Comparison of ENCODE assay signal across 1 cellular context in the genomic region with DNA sequence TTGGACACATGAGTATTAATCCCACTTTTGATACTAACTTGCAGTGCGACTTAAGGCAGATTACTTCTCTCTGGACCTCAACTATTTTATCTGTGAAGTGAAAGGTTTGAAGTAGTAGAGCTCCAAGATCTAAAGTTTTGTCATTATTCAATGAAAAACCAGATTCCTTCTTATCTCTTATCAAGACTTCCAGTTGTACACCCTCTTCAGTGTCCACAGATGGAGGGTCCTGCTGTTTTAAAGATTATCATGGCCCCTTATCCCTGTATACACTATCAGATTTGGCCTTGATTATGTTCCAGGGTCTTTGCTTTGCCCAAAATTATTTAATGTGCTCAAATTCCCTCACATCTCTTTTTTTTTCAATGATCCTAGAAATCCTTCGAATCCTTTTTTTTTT.
TF ChIP-seq lines count a peak whose summit lies in the region.

No MANE protein-coding gene starts in this region.

TF ChIP-seq in K562, 482 proteins besides CTCF, POLR2A, EP300 and RAD21:
- TF ChIP-seq ZNF212 (CRISPR knock-in tag; IDR thresholded peaks at IDR 0.05): no peak
- peak; percentile 55 for TF ChIP-seq CBFA2T2 (conservative IDR thresholded peaks at IDR 0.05)
- no peak for TF ChIP-seq LCOR (CRISPR knock-in tag; IDR thresholded peaks at IDR 0.05)
- TF ChIP-seq STAT5A (IDR thresholded peaks at IDR 0.05; ENCODE audit: borderline replicate concordance, low read length): 0 out of 2 replicates have a peak, but pooled peaks have one; percentile 17
- TF ChIP-seq HDGF (IDR thresholded peaks at IDR 0.05): no peak
- no peak for TF ChIP-seq ZNF146 (CRISPR knock-in tag; IDR thresholded peaks at IDR 0.05; ENCODE audit: unreplicated experiment)
- peak; percentile 16; the same call in 1 of the 2 replicates for TF ChIP-seq TCF3 (CRISPR knock-in tag; IDR thresholded peaks at IDR 0.05)
- TF ChIP-seq, protein P1, sequence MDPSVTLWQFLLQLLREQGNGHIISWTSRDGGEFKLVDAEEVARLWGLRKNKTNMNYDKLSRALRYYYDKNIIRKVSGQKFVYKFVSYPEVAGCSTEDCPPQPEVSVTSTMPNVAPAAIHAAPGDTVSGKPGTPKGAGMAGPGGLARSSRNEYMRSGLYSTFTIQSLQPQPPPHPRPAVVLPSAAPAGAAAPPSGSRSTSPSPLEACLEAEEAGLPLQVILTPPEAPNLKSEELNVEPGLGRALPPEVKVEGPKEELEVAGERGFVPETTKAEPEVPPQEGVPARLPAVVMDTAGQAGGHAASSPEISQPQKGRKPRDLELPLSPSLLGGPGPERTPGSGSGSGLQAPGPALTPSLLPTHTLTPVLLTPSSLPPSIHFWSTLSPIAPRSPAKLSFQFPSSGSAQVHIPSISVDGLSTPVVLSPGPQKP (CRISPR knock-in tag; IDR thresholded peaks at IDR 0.05): no peak
- TF ChIP-seq, protein P2, sequence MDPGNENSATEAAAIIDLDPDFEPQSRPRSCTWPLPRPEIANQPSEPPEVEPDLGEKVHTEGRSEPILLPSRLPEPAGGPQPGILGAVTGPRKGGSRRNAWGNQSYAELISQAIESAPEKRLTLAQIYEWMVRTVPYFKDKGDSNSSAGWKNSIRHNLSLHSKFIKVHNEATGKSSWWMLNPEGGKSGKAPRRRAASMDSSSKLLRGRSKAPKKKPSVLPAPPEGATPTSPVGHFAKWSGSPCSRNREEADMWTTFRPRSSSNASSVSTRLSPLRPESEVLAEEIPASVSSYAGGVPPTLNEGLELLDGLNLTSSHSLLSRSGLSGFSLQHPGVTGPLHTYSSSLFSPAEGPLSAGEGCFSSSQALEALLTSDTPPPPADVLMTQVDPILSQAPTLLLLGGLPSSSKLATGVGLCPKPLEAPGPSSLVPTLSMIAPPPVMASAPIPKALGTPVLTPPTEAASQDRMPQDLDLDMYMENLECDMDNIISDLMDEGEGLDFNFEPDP (CRISPR knock-in tag; IDR thresholded peaks at IDR 0.05): no peak
- TF ChIP-seq TEAD4 (IDR thresholded peaks at IDR 0.05; ENCODE audit: low read length): peak; percentile 49; the same call in 1 of the 2 replicates
- TF ChIP-seq TEAD4 (CRISPR knock-in tag; IDR thresholded peaks at IDR 0.05; ENCODE audit: borderline replicate concordance): no peak
- TF ChIP-seq ZNF197 (CRISPR knock-in tag; IDR thresholded peaks at IDR 0.05; ENCODE audit: low read depth): no peak
- no peak for TF ChIP-seq ZNF165 (CRISPR knock-in tag; IDR thresholded peaks at IDR 0.05; ENCODE audit: borderline replicate concordance)
- TF ChIP-seq PHTF2 (CRISPR knock-in tag; IDR thresholded peaks at IDR 0.05): no peak
- TF ChIP-seq POLR2H (tag; IDR thresholded peaks at IDR 0.05; ENCODE audit: low read depth): 0 out of 2 replicates have a peak, but pooled peaks have one; percentile 33
- TF ChIP-seq SMAD3 (CRISPR knock-in tag; conservative IDR thresholded peaks at IDR 0.05): no peak
- no peak for TF ChIP-seq HCFC1 (IDR thresholded peaks at IDR 0.05; ENCODE audit: low read depth, low read length)
- TF ChIP-seq HDAC1 (IDR thresholded peaks at IDR 0.05): no peak
- TF ChIP-seq TAL1 (IDR thresholded peaks at IDR 0.05): peak; percentile 32; the same call in 1 of the 2 replicates
- TF ChIP-seq SMAD2 (IDR thresholded peaks at IDR 0.05; ENCODE audit: low read depth, low read length): no peak
- no peak for TF ChIP-seq ZNF263 (CRISPR knock-in tag; IDR thresholded peaks at IDR 0.05; ENCODE audit: borderline replicate concordance)
- no peak for TF ChIP-seq RBM17 (IDR thresholded peaks at IDR 0.05; ENCODE audit: borderline replicate concordance, low read depth, low read length)
- TF ChIP-seq, protein P3, sequence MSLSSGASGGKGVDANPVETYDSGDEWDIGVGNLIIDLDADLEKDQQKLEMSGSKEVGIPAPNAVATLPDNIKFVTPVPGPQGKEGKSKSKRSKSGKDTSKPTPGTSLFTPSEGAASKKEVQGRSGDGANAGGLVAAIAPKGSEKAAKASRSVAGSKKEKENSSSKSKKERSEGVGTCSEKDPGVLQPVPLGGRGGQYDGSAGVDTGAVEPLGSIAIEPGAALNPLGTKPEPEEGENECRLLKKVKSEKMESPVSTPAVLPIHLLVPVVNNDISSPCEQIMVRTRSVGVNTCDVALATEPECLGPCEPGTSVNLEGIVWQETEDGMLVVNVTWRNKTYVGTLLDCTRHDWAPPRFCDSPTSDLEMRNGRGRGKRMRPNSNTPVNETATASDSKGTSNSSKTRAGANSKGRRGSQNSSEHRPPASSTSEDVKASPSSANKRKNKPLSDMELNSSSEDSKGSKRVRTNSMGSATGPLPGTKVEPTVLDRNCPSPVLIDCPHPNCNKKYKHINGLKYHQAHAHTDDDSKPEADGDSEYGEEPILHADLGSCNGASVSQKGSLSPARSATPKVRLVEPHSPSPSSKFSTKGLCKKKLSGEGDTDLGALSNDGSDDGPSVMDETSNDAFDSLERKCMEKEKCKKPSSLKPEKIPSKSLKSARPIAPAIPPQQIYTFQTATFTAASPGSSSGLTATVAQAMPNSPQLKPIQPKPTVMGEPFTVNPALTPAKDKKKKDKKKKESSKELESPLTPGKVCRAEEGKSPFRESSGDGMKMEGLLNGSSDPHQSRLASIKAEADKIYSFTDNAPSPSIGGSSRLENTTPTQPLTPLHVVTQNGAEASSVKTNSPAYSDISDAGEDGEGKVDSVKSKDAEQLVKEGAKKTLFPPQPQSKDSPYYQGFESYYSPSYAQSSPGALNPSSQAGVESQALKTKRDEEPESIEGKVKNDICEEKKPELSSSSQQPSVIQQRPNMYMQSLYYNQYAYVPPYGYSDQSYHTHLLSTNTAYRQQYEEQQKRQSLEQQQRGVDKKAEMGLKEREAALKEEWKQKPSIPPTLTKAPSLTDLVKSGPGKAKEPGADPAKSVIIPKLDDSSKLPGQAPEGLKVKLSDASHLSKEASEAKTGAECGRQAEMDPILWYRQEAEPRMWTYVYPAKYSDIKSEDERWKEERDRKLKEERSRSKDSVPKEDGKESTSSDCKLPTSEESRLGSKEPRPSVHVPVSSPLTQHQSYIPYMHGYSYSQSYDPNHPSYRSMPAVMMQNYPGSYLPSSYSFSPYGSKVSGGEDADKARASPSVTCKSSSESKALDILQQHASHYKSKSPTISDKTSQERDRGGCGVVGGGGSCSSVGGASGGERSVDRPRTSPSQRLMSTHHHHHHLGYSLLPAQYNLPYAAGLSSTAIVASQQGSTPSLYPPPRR (CRISPR knock-in tag; IDR thresholded peaks at IDR 0.05; ENCODE audit: borderline replicate concordance): no peak
- no peak for TF ChIP-seq EWSR1 (IDR thresholded peaks at IDR 0.05; ENCODE audit: borderline replicate concordance, low read depth, partially characterized antibody)
- TF ChIP-seq HNRNPUL1 (IDR thresholded peaks at IDR 0.05; ENCODE audit: low read length): no peak
- TF ChIP-seq TRIM28 (IDR thresholded peaks at IDR 0.05): no peak
- TF ChIP-seq, protein P4, sequence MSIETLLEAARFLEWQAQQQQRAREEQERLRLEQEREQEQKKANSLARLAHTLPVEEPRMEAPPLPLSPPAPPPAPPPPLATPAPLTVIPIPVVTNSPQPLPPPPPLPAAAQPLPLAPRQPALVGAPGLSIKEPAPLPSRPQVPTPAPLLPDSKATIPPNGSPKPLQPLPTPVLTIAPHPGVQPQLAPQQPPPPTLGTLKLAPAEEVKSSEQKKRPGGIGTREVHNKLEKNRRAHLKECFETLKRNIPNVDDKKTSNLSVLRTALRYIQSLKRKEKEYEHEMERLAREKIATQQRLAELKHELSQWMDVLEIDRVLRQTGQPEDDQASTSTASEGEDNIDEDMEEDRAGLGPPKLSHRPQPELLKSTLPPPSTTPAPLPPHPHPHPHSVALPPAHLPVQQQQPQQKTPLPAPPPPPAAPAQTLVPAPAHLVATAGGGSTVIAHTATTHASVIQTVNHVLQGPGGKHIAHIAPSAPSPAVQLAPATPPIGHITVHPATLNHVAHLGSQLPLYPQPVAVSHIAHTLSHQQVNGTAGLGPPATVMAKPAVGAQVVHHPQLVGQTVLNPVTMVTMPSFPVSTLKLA (conservative IDR thresholded peaks at IDR 0.05): no peak
- TF ChIP-seq, protein P5, sequence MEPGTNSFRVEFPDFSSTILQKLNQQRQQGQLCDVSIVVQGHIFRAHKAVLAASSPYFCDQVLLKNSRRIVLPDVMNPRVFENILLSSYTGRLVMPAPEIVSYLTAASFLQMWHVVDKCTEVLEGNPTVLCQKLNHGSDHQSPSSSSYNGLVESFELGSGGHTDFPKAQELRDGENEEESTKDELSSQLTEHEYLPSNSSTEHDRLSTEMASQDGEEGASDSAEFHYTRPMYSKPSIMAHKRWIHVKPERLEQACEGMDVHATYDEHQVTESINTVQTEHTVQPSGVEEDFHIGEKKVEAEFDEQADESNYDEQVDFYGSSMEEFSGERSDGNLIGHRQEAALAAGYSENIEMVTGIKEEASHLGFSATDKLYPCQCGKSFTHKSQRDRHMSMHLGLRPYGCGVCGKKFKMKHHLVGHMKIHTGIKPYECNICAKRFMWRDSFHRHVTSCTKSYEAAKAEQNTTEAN (CRISPR knock-in tag; IDR thresholded peaks at IDR 0.05): no peak
- TF ChIP-seq ZNF696 (CRISPR knock-in tag; conservative IDR thresholded peaks at IDR 0.05): no peak
- TF ChIP-seq CBFA2T3 (IDR thresholded peaks at IDR 0.05): peak; percentile 76
- no peak for TF ChIP-seq TRIM24 (IDR thresholded peaks at IDR 0.05)
- TF ChIP-seq DPF2 (IDR thresholded peaks at IDR 0.05): 0 out of 2 replicates have a peak, but pooled peaks have one; percentile 13
- no peak for TF ChIP-seq MYNN (IDR thresholded peaks at IDR 0.05)
- TF ChIP-seq MYNN (CRISPR knock-in tag; IDR thresholded peaks at IDR 0.05): no peak
- no peak for TF ChIP-seq ZFX (CRISPR knock-in tag; IDR thresholded peaks at IDR 0.05)
- no peak for TF ChIP-seq ZNF354B (CRISPR knock-in tag; IDR thresholded peaks at IDR 0.05)
- peak in 1 of 2 experiments; percentile 43; a peak in 1 of 4 replicates for TF ChIP-seq KDM1A (IDR thresholded peaks at IDR 0.05)
- TF ChIP-seq BRD4 (IDR thresholded peaks at IDR 0.05): no peak
- no peak for TF ChIP-seq KDM5B (IDR thresholded peaks at IDR 0.05; ENCODE audit: insufficient replicate concordance, low read depth, low read length)
- TF ChIP-seq ARID1B (IDR thresholded peaks at IDR 0.05): peak; percentile 38; the same call in 1 of the 2 replicates
- TF ChIP-seq, protein P6, sequence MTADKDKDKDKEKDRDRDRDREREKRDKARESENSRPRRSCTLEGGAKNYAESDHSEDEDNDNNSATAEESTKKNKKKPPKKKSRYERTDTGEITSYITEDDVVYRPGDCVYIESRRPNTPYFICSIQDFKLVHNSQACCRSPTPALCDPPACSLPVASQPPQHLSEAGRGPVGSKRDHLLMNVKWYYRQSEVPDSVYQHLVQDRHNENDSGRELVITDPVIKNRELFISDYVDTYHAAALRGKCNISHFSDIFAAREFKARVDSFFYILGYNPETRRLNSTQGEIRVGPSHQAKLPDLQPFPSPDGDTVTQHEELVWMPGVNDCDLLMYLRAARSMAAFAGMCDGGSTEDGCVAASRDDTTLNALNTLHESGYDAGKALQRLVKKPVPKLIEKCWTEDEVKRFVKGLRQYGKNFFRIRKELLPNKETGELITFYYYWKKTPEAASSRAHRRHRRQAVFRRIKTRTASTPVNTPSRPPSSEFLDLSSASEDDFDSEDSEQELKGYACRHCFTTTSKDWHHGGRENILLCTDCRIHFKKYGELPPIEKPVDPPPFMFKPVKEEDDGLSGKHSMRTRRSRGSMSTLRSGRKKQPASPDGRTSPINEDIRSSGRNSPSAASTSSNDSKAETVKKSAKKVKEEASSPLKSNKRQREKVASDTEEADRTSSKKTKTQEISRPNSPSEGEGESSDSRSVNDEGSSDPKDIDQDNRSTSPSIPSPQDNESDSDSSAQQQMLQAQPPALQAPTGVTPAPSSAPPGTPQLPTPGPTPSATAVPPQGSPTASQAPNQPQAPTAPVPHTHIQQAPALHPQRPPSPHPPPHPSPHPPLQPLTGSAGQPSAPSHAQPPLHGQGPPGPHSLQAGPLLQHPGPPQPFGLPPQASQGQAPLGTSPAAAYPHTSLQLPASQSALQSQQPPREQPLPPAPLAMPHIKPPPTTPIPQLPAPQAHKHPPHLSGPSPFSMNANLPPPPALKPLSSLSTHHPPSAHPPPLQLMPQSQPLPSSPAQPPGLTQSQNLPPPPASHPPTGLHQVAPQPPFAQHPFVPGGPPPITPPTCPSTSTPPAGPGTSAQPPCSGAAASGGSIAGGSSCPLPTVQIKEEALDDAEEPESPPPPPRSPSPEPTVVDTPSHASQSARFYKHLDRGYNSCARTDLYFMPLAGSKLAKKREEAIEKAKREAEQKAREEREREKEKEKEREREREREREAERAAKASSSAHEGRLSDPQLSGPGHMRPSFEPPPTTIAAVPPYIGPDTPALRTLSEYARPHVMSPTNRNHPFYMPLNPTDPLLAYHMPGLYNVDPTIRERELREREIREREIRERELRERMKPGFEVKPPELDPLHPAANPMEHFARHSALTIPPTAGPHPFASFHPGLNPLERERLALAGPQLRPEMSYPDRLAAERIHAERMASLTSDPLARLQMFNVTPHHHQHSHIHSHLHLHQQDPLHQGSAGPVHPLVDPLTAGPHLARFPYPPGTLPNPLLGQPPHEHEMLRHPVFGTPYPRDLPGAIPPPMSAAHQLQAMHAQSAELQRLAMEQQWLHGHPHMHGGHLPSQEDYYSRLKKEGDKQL (CRISPR knock-in tag; IDR thresholded peaks at IDR 0.05; ENCODE audit: borderline replicate concordance): no peak
- no peak for TF ChIP-seq XRCC3 (IDR thresholded peaks at IDR 0.05)
- TF ChIP-seq SETDB1 (IDR thresholded peaks at IDR 0.05; ENCODE audit: low read length): no peak
